In genomic region chr3:31498824-31499223, GRCh38 we compare ENCODE assay signal across 21 cellular contexts. TPM values are rescaled to one million over a fixed set of nuclear protein-coding genes. Genes with fewer than 3 reads are reported as not detected.
DNase-seq lines count a peak whose midpoint lies in the region; ATAC-seq and TF ChIP-seq lines count a peak whose summit lies in the region.
"Had no signal": no experiment of that assay in that cellular context is flagged by ENCODE, and none has a peak within 500 bp of the region (broad histone marks: within the 10 kb centered on the region; RNA-seq: fewer than 3 reads in every experiment).

No MANE protein-coding gene starts in this region.

- no peaks in the 10 kb centered on the region for H4K20me1 ChIP-seq in fibroblast of lung (ENCODE audit: control insufficient read depth, extremely low read depth, insufficient read depth, low read length)
- H4K20me1 ChIP-seq: BLaER1 had no signal

- no peak overlapping the region for H4K8ac ChIP-seq in mesendoderm (ENCODE audit: low read depth, low read length)

- no peaks in the 10 kb centered on the region for H3K27me3 Mint-ChIP-seq in activated naive CD4-positive, alpha-beta T cell treated with anti-CD3 and anti-CD28 coated beads for 36 hours (ENCODE audit: low read depth)

- no peak overlapping the region for H3K56ac ChIP-seq in mesendoderm (ENCODE audit: low read length)

- H3K36me3 ChIP-seq in fibroblast of lung (ENCODE audit: control insufficient read depth, insufficient read depth, low read length) (no peaks in the 10 kb centered on the region), mesendoderm (ENCODE audit: control insufficient read depth, insufficient read depth, low read length) (no peaks in the 10 kb centered on the region)
- H3K36me3 ChIP-seq: BLaER1 had no signal

- H3K4me1 ChIP-seq in fibroblast of lung (ENCODE audit: control insufficient read depth, extremely low read depth, insufficient read depth, low read length) (no peaks in the 10 kb centered on the region), mesendoderm (ENCODE audit: control insufficient read depth, low read depth, low read length) (peaks cover 6% of the 10 kb centered on the region)
- H3K4me1 ChIP-seq: BLaER1, Caco-2 had no signal

- peak overlapping the region; percentile 21 for H3K4ac ChIP-seq in mesendoderm (ENCODE audit: low read depth, low read length)

- no peak for ATAC-seq in GM18861 (IDR thresholded peaks at IDR 0.05; ENCODE audit: unreplicated experiment)
- no peak for ATAC-seq in HG03432 (IDR thresholded peaks at IDR 0.05; ENCODE audit: unreplicated experiment)
- ATAC-seq: CD8-positive, alpha-beta T cell; GM12878; HCT116 had no signal

- no peaks in the 10 kb centered on the region for H3K79me1 ChIP-seq in mesendoderm (ENCODE audit: low read length)

- WGBS in mesendoderm (ENCODE audit: extremely low coverage, insufficient coverage, low lambda C conversion rate) = no CpG with 5 or more reads among the region's 6 CpGs

- H2BK15ac ChIP-seq in mesendoderm (replicated peaks; ENCODE audit: low read depth) = no peak overlapping the region

- H3K4me1 Mint-ChIP-seq in activated naive CD4-positive, alpha-beta T cell treated with anti-CD3 and anti-CD28 coated beads for 36 hours (ENCODE audit: low read depth) = peaks cover 4% of the 10 kb centered on the region
- H3K4me1 Mint-ChIP-seq: B cell had no signal

- no peak overlapping the region for H2AK5ac ChIP-seq in mesendoderm (ENCODE audit: low read length)

- H3K4me3 ChIP-seq in fibroblast of lung (replicated peaks in 1 of 4; ENCODE audit: control extremely low read depth in 1 of 4, insufficient read depth in 1 of 4, low read depth in 3 of 4, low read length in 4 of 4) (no peak overlapping the region), mesendoderm (ENCODE audit: low read length) (no peak overlapping the region)
- H3K4me3 ChIP-seq: BLaER1, GM12878, GM23248 had no signal

- H3K36me3 Mint-ChIP-seq in activated naive CD4-positive, alpha-beta T cell treated with anti-CD3 and anti-CD28 coated beads for 36 hours (ENCODE audit: low read depth) = no peaks in the 10 kb centered on the region
- H3K36me3 Mint-ChIP-seq: CD4-positive, CD25-positive, alpha-beta regulatory T cell; CD8-positive, alpha-beta T cell had no signal

- in situ Hi-C loops in G401 (cut with HindIII; ENCODE audit: low sequenced_read_pairs) = no loop called here

- H3K27ac ChIP-seq in fibroblast of lung (ENCODE audit: insufficient read depth, low read length) = no peak overlapping the region
- H3K27ac ChIP-seq in mesendoderm (ENCODE audit: low read depth, low read length) = no peak overlapping the region
- H3K27ac ChIP-seq: 22Rv1, BLaER1, C4-2B, GM23248 had no signal

- H2BK5ac ChIP-seq in mesendoderm (ENCODE audit: low read length) = no peak overlapping the region

- TF ChIP-seq CTCF in fibroblast of lung (conservative IDR thresholded peaks at IDR 0.05 in 1 of 2, IDR thresholded peaks at IDR 0.05 in 1 of 2; ENCODE audit: low read depth in 1 of 2, low read length in 2 of 2) = no peak

- CTCF ChIA-PET in activated naive CD4-positive, alpha-beta T cell treated with anti-CD3 and anti-CD28 coated beads for 36 hours (lab: Charles Lee) = no interaction called here

- no peak overlapping the region for H3K4me3 Mint-ChIP-seq in activated naive CD4-positive, alpha-beta T cell treated with anti-CD3 and anti-CD28 coated beads for 36 hours
- H3K4me3 Mint-ChIP-seq: B cell; CD4-positive, CD25-positive, alpha-beta regulatory T cell; CD8-positive, alpha-beta T cell; H9; HFFc6 had no signal

- no peak overlapping the region for H2BK120ac ChIP-seq in mesendoderm (ENCODE audit: low read depth, low read length)

- H3K9me3 Mint-ChIP-seq in activated naive CD4-positive, alpha-beta T cell treated with anti-CD3 and anti-CD28 coated beads for 36 hours = no peaks in the 10 kb centered on the region
- H3K9me3 Mint-ChIP-seq: CD8-positive, alpha-beta T cell; H9; HFFc6 had no signal

- H3K23ac ChIP-seq in mesendoderm (ENCODE audit: low read length) = no peak overlapping the region

- no peak overlapping the region for H3K9ac ChIP-seq in fibroblast of lung (ENCODE audit: insufficient read depth, low read length)
- H3K9ac ChIP-seq in mesendoderm (ENCODE audit: low read length) = no peak overlapping the region
- H3K9ac ChIP-seq: BLaER1, GM23248 had no signal

- no peak overlapping the region for H3K4me2 ChIP-seq in fibroblast of lung (ENCODE audit: extremely low read depth, insufficient read depth, low read length)
- H3K4me2 ChIP-seq in mesendoderm (ENCODE audit: low read length) = no peak overlapping the region
- H3K4me2 ChIP-seq: BLaER1 had no signal

- peak; percentile 3 for DNase-seq in G401 (ENCODE audit: low spot score)
- DNase-seq in fibroblast of lung (ENCODE audit: low read depth in 2 of 2) = peak in 1 of 2 donors; percentile 35
- DNase-seq in mesendoderm = no peak
- DNase-seq in activated naive CD4-positive, alpha-beta T cell treated with anti-CD3 and anti-CD28 coated beads for 36 hours = no peak
- DNase-seq: Caco-2; CD4-positive, CD25-positive, alpha-beta regulatory T cell; CD8-positive, alpha-beta T cell; DMS153; DND-41; GDM1; GM23248; H9; HFFc6 had no signal

- peak overlapping the region; percentile 23 for H2AFZ ChIP-seq in fibroblast of lung (ENCODE audit: low read length)
- H2AFZ ChIP-seq: GM23248 had no signal

- H3K27ac Mint-ChIP-seq in activated naive CD4-positive, alpha-beta T cell treated with anti-CD3 and anti-CD28 coated beads for 36 hours = no peak overlapping the region
- H3K27ac Mint-ChIP-seq: B cell; CD4-positive, CD25-positive, alpha-beta regulatory T cell; CD8-positive, alpha-beta T cell; H9; HFFc6 had no signal

- H3K27me3 ChIP-seq in fibroblast of lung (ENCODE audit: control insufficient read depth, insufficient read depth, low read length) (peaks cover 4% of the 10 kb centered on the region), mesendoderm (ENCODE audit: insufficient read depth, low read length, poor library complexity) (no peaks in the 10 kb centered on the region)
- H3K27me3 ChIP-seq: BLaER1 had no signal

- H3K9me3 ChIP-seq in fibroblast of lung (ENCODE audit: control insufficient read depth, insufficient read depth, low read depth, low read length) = no peaks in the 10 kb centered on the region
- H3K9me3 ChIP-seq: Caco-2 had no signal

- intact Hi-C loops in activated naive CD4-positive, alpha-beta T cell treated with anti-CD3 and anti-CD28 coated beads for 36 hours (cut with micrococcal nuclease) = no loop called here

- H3K18ac ChIP-seq in mesendoderm (ENCODE audit: low read length) = no peak overlapping the region

- H4K5ac ChIP-seq in mesendoderm (ENCODE audit: low read length) = no peak overlapping the region

- H3K79me2 ChIP-seq in fibroblast of lung (ENCODE audit: control insufficient read depth, insufficient read depth, low read length) = no peaks in the 10 kb centered on the region
- H3K79me2 ChIP-seq in mesendoderm (ENCODE audit: control insufficient read depth, insufficient read depth, low read length) = no peaks in the 10 kb centered on the region

RNA-seq across cellular contexts. Expression of gene STT3B, which starts 33.9 kb away (rescaled TPM):
- total RNA-seq in G401 (2014; rRNA removed; shearing (Covaris generic)) = 117 and 118 TPM in 2 replicates
- total RNA-seq in fibroblast of lung = 192 and 259 TPM in 2 replicates
- 120 and 145 TPM in 2 replicates for polyA plus RNA-seq in fibroblast of lung
- 83.1 and 89.7 TPM in 2 replicates for polyA plus RNA-seq in fibroblast of lung (2012)
- polyA minus RNA-seq in fibroblast of lung (ENCODE audit: low replicate concordance) = 26.4 and 31.3 TPM in 2 replicates
- 161 TPM for polyA plus RNA-seq in mesendoderm (2013, experiment 1 of 2)
- 153 TPM for polyA plus RNA-seq in mesendoderm (2013, experiment 2 of 2)
- total RNA-seq in activated naive CD4-positive, alpha-beta T cell treated with anti-CD3 and anti-CD28 coated beads for 36 hours = 100 to 1,000 TPM in 1 of 2 experiments, 10 to 100 TPM in 1; 99.3 to 117 TPM
